ENCODE assay signal across 23 cellular contexts in the genomic region with DNA sequence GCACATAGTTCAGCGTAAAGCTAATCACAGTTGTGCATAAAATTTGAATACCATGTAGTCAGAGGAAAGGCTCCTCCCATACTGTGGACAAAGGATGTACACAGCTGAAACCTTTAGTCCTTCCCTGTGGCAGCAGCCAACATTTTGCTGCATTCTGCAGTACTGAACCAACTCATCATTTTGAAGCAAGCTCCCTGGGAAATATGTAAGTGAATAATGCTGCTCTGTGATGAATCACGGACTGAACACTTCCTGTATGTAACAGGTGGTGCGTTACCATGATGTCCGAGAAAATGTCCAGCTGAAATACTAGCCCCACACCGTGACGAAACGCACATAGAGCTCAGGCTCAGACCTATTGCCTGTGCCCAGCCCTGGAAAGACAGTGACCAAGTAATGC.
A peak's percentile ranks its signal among the peaks of the same experiment; 100 is the strongest.
DNase-seq lines count a peak whose midpoint lies in the region; ATAC-seq, FAIRE-seq and TF ChIP-seq lines count a peak whose summit lies in the region.
"Had no signal": no experiment of that assay in that cellular context is flagged by ENCODE, and none has a peak within 500 bp of the region (broad histone marks: within the 10 kb centered on the region; RNA-seq: fewer than 3 reads in every experiment).

No MANE protein-coding gene starts in this region.

- CTCF ChIA-PET in H1 (lab: Charles Lee; ENCODE audit: partially characterized antibody), result no interaction called here

- H3K4me2 ChIP-seq in H1 (ENCODE audit: insufficient read depth in 1 of 2, low read depth in 2 of 2, low read length in 2 of 2), result no peak overlapping the region

- no peak overlapping the region for H2BK15ac ChIP-seq in H1 (ENCODE audit: low read length)

- H3K4me3 ChIP-seq in AG10803 (ENCODE audit: low read length) (no peak overlapping the region), H1 (ENCODE audit: extremely low read depth in 1 of 4, insufficient read depth in 2 of 4, low read depth in 3 of 4, low read length in 4 of 4) (no peak overlapping the region)

- H3K23me2 ChIP-seq in H1 (ENCODE audit: low read depth, low read length), result no peaks in the 10 kb centered on the region

- peak; percentile 72 for FAIRE-seq in H1 (lab: Jason Lieb, UNC)

- no peak overlapping the region for H2BK20ac ChIP-seq in H1 (ENCODE audit: low read length)

- WGBS in H1 (ENCODE audit: extremely low coverage in 1 of 2, insufficient coverage in 1 of 2, insufficient read length in 1 of 2, insufficient replicate concordance in 2 of 2, low coverage in 1 of 2, low lambda C conversion rate in 2 of 2, missing lambda C conversion rate in 1 of 2), 2 experiments, result 94% methylated on average over 7 of the region's 7 CpGs; no CpG with 5 or more reads in 1 of the 2 experiments

- H3K4me1 Mint-ChIP-seq in neural crest cell, result no peaks in the 10 kb centered on the region
- H3K4me1 Mint-ChIP-seq in activated T-helper 2 cell treated with anti-CD3 and anti-CD28 coated beads, Interferon-gamma antibody, Interleukin-2, Interleukin-4, amounts not matched to agents 10 μg/mL and 5 μg/mL and 100 μg/mL, durations not matched to agents 14 hours and 24 hours and 36 hours (ENCODE audit: low read depth), result no peaks in the 10 kb centered on the region
- H3K4me1 Mint-ChIP-seq: activated naive CD8-positive, alpha-beta T cell treated with anti-CD3 and anti-CD28 coated beads, Interleukin-2, amount 10 ng/mL, durations not matched to agents 7 days and 5 days; CD4-positive, CD25-positive, alpha-beta regulatory T cell; mesothelial cell of epicardium; stimulated activated memory B cell treated with anti-CD40 and anti-IgM and Interleukin-4, amounts not matched to agents 10 μg/mL and 1 μg/mL and 100 μg/mL, for 72 hours; WTC11 had no signal

- no peak overlapping the region for H3K4me3 Mint-ChIP-seq in neural crest cell
- H3K4me3 Mint-ChIP-seq in activated T-helper 2 cell treated with anti-CD3 and anti-CD28 coated beads, Interferon-gamma antibody, Interleukin-2, Interleukin-4, amounts not matched to agents 10 μg/mL and 5 μg/mL and 100 μg/mL, durations not matched to agents 14 hours and 24 hours and 36 hours (ENCODE audit: low read depth), result no peak overlapping the region
- H3K4me3 Mint-ChIP-seq: activated naive CD8-positive, alpha-beta T cell treated with anti-CD3 and anti-CD28 coated beads, Interleukin-2, amount 10 ng/mL, durations not matched to agents 7 days and 5 days; activated T-helper 1 cell treated with anti-CD3 and anti-CD28 coated beads, Interleukin-12 subunit alpha, Interleukin-12 subunit beta, Interleukin-2, Interleukin-4 antibody, amounts not matched to agents 30 ng/mL and 10 ng/mL and 1 ng/mL, durations not matched to agents 14 hours and 24 hours and 36 hours; mesothelial cell of epicardium; stimulated activated memory B cell treated with anti-CD40 and anti-IgM and Interleukin-4, amounts not matched to agents 10 μg/mL and 1 μg/mL and 100 μg/mL, for 72 hours; WTC11 had no signal

- H3K9me3 Mint-ChIP-seq in neural crest cell, result no peaks in the 10 kb centered on the region
- H3K9me3 Mint-ChIP-seq in activated T-helper 2 cell treated with anti-CD3 and anti-CD28 coated beads, Interferon-gamma antibody, Interleukin-2, Interleukin-4, amounts not matched to agents 10 μg/mL and 5 μg/mL and 100 μg/mL, durations not matched to agents 14 hours and 24 hours and 36 hours, result peaks cover 3% of the 10 kb centered on the region
- H3K9me3 Mint-ChIP-seq: activated naive CD8-positive, alpha-beta T cell treated with anti-CD3 and anti-CD28 coated beads, Interleukin-2, amount 10 ng/mL, durations not matched to agents 7 days and 5 days; activated T-helper 1 cell treated with anti-CD3 and anti-CD28 coated beads, Interleukin-12 subunit alpha, Interleukin-12 subunit beta, Interleukin-2, Interleukin-4 antibody, amounts not matched to agents 30 ng/mL and 10 ng/mL and 1 ng/mL, durations not matched to agents 14 hours and 24 hours and 36 hours; mesothelial cell of epicardium; stimulated activated memory B cell treated with anti-CD40 and anti-IgM and Interleukin-4, amounts not matched to agents 10 μg/mL and 1 μg/mL and 100 μg/mL, for 72 hours had no signal

- H2BK12ac ChIP-seq in H1 (ENCODE audit: low read depth, low read length), result no peak overlapping the region

- H2AFZ ChIP-seq in H1 (ENCODE audit: low read length), result no peak overlapping the region

- no peak overlapping the region for H3K4ac ChIP-seq in H1 (replicated peaks; ENCODE audit: insufficient read length, low read depth, low read length)

- no peak overlapping the region for H3K27ac ChIP-seq in H1 (ENCODE audit: low read depth, low read length)
- H3K27ac ChIP-seq: neutrophil had no signal

- no peaks in the 10 kb centered on the region for H4K20me1 ChIP-seq in H1 (replicated peaks in 1 of 2; ENCODE audit: control insufficient read depth in 1 of 2, insufficient read depth in 2 of 2, low read length in 2 of 2)

- POLR2A ChIA-PET in H1 (lab: Charles Lee; ENCODE audit: partially characterized antibody), result no interaction called here

- TF ChIP-seq RAD21 in H1 (IDR thresholded peaks at IDR 0.05 in 1 of 2, conservative IDR thresholded peaks at IDR 0.05 in 1 of 2; ENCODE audit: low read depth in 2 of 2, low read length in 2 of 2), result no peak

- TF ChIP-seq POLR2A in H1 (IDR thresholded peaks at IDR 0.05; ENCODE audit: control extremely low read depth in 1 of 2, low read depth in 2 of 2, low read length in 2 of 2), result no peak

- no peak for ATAC-seq in GM21423 (IDR thresholded peaks at IDR 0.05; ENCODE audit: unreplicated experiment)
- no peak for ATAC-seq in GM21526 (IDR thresholded peaks at IDR 0.05; ENCODE audit: low FRiP score, unreplicated experiment)
- ATAC-seq: stimulated activated memory B cell treated with anti-CD40 and anti-IgM and Interleukin-4, amounts not matched to agents 10 μg/mL and 1 μg/mL and 100 μg/mL, for 72 hours; WTC11 had no signal

- H3K79me2 ChIP-seq in H1 (ENCODE audit: control insufficient read depth in 1 of 2, insufficient read depth in 2 of 2, low read length in 2 of 2), result no peaks in the 10 kb centered on the region

- DNase-seq in AG10803 (ENCODE audit: low read depth) (peak; percentile 16), RKO (ENCODE audit: low spot score) (peak; percentile 61), H1 (ENCODE audit: low read depth in 1 of 2, low spot score in 2 of 2) (no peak), neural crest cell (ENCODE audit: low read depth, low spot score) (no peak), GM10266 (ENCODE audit: extremely low spot score) (no peak)
- DNase-seq in activated T-helper 2 cell treated with anti-CD3 and anti-CD28 coated beads, Interferon-gamma antibody, Interleukin-2, Interleukin-4, amounts not matched to agents 10 μg/mL and 5 μg/mL and 100 μg/mL, durations not matched to agents 14 hours and 24 hours and 36 hours (ENCODE audit: low spot score), result no peak
- DNase-seq: activated naive CD8-positive, alpha-beta T cell treated with anti-CD3 and anti-CD28 coated beads, Interleukin-2, amount 10 ng/mL, durations not matched to agents 7 days and 5 days; caudate nucleus; CD4-positive, CD25-positive, alpha-beta regulatory T cell; effector memory CD4-positive, alpha-beta T cell; H7; Kasumi-1; NCI-H69; OCI-M1; retina; stimulated activated CD4-positive, alpha-beta T cell treated with anti-CD3 and anti-CD28 coated beads, Interleukin-15, amount 100 ng/mL, for 24 hours had no signal

- intact Hi-C loops in activated T-helper 2 cell treated with anti-CD3 and anti-CD28 coated beads, Interferon-gamma antibody, Interleukin-2, Interleukin-4, amounts not matched to agents 10 μg/mL and 5 μg/mL and 100 μg/mL, durations not matched to agents 14 hours and 24 hours and 36 hours (cut with micrococcal nuclease), result no loop called here

- H3K27me3 ChIP-seq in H1 (replicated peaks in 1 of 4; ENCODE audit: control insufficient read depth in 3 of 4, extremely low read depth in 1 of 4, insufficient read depth in 3 of 4, low read length in 3 of 4), result no peaks in the 10 kb centered on the region; a peak in 1 of 7 replicates
- H3K27me3 ChIP-seq: neutrophil had no signal

- no peak overlapping the region for H3K18ac ChIP-seq in H1 (ENCODE audit: extremely low read depth, low read length)

- no peak for TF ChIP-seq EP300 in H1 (IDR thresholded peaks at IDR 0.05; ENCODE audit: borderline replicate concordance in 1 of 2, low read depth in 2 of 2, low read length in 2 of 2)

- H4K91ac ChIP-seq in H1 (replicated peaks; ENCODE audit: insufficient read length, low read length), result no peak overlapping the region

- no peak overlapping the region for H2BK5ac ChIP-seq in H1 (ENCODE audit: low read depth, low read length)

- H4K8ac ChIP-seq in H1 (ENCODE audit: extremely low read depth, insufficient read depth, low read length), result no peak overlapping the region

- no peaks in the 10 kb centered on the region for H3K4me1 ChIP-seq in H1 (replicated peaks in 1 of 4; ENCODE audit: control insufficient read depth in 3 of 4, insufficient read depth in 4 of 4, low read length in 3 of 4)

- H3K9me3 ChIP-seq in H1 (ENCODE audit: insufficient read depth in 2 of 2, low read depth in 1 of 2, low read length in 1 of 2), result no peaks in the 10 kb centered on the region
- H3K9me3 ChIP-seq: neutrophil had no signal

- peak overlapping the region; percentile 31 for H3K27ac Mint-ChIP-seq in neural crest cell (ENCODE audit: unreplicated experiment)
- no peak overlapping the region for H3K27ac Mint-ChIP-seq in activated T-helper 2 cell treated with anti-CD3 and anti-CD28 coated beads, Interferon-gamma antibody, Interleukin-2, Interleukin-4, amounts not matched to agents 10 μg/mL and 5 μg/mL and 100 μg/mL, durations not matched to agents 14 hours and 24 hours and 36 hours
- H3K27ac Mint-ChIP-seq: activated naive CD8-positive, alpha-beta T cell treated with anti-CD3 and anti-CD28 coated beads, Interleukin-2, amount 10 ng/mL, durations not matched to agents 7 days and 5 days; activated T-helper 1 cell treated with anti-CD3 and anti-CD28 coated beads, Interleukin-12 subunit alpha, Interleukin-12 subunit beta, Interleukin-2, Interleukin-4 antibody, amounts not matched to agents 30 ng/mL and 10 ng/mL and 1 ng/mL, durations not matched to agents 14 hours and 24 hours and 36 hours; CD4-positive, CD25-positive, alpha-beta regulatory T cell; mesothelial cell of epicardium; stimulated activated memory B cell treated with anti-CD40 and anti-IgM and Interleukin-4, amounts not matched to agents 10 μg/mL and 1 μg/mL and 100 μg/mL, for 72 hours; WTC11 had no signal

- H3K36me3 ChIP-seq in H1 (ENCODE audit: control insufficient read depth in 2 of 4, insufficient read depth in 4 of 4, low read length in 3 of 4), result no peaks in the 10 kb centered on the region
- H3K36me3 ChIP-seq: neutrophil had no signal

- no peak overlapping the region for H2BK120ac ChIP-seq in H1 (replicated peaks; ENCODE audit: low read depth, low read length)

- H3K14ac ChIP-seq in H1 (ENCODE audit: insufficient read length), result no peak overlapping the region

- H3K36me3 Mint-ChIP-seq in neural crest cell (ENCODE audit: low read depth), result no peaks in the 10 kb centered on the region
- H3K36me3 Mint-ChIP-seq in activated T-helper 2 cell treated with anti-CD3 and anti-CD28 coated beads, Interferon-gamma antibody, Interleukin-2, Interleukin-4, amounts not matched to agents 10 μg/mL and 5 μg/mL and 100 μg/mL, durations not matched to agents 14 hours and 24 hours and 36 hours (ENCODE audit: low read depth), result no peaks in the 10 kb centered on the region
- H3K36me3 Mint-ChIP-seq: activated naive CD8-positive, alpha-beta T cell treated with anti-CD3 and anti-CD28 coated beads, Interleukin-2, amount 10 ng/mL, durations not matched to agents 7 days and 5 days; CD4-positive, CD25-positive, alpha-beta regulatory T cell; mesothelial cell of epicardium; stimulated activated memory B cell treated with anti-CD40 and anti-IgM and Interleukin-4, amounts not matched to agents 10 μg/mL and 1 μg/mL and 100 μg/mL, for 72 hours; WTC11 had no signal

- no peak overlapping the region for H3K9ac ChIP-seq in H1 (replicated peaks in 1 of 4; ENCODE audit: extremely low read depth in 1 of 4, low read depth in 3 of 4, low read length in 3 of 4)

- H3K23ac ChIP-seq in H1 (ENCODE audit: insufficient read length), result no peak overlapping the region

- TF ChIP-seq CTCF in AG10803 (conservative IDR thresholded peaks at IDR 0.05; ENCODE audit: low read length), result no peak
- no peak for TF ChIP-seq CTCF in H1 (IDR thresholded peaks at IDR 0.05; ENCODE audit: control extremely low read depth in 1 of 3, insufficient read depth in 1 of 3, low read depth in 1 of 3, low read length in 3 of 3)
- no peak for TF ChIP-seq CTCF in neural crest cell (conservative IDR thresholded peaks at IDR 0.05)
- TF ChIP-seq CTCF in GM10266 (IDR thresholded peaks at IDR 0.05; ENCODE audit: control insufficient read depth, insufficient read depth, low read depth, missing control alignments), result no peak

- no peak overlapping the region for H3K56ac ChIP-seq in H1 (replicated peaks; ENCODE audit: insufficient read length, low read depth, low read length)

- H2AK5ac ChIP-seq in H1 (ENCODE audit: low read depth, low read length), result no peak overlapping the region

- H4K5ac ChIP-seq in H1 (ENCODE audit: insufficient read length, low read depth, low read length), result no peak overlapping the region

- no peaks in the 10 kb centered on the region for H3K27me3 Mint-ChIP-seq in neural crest cell (ENCODE audit: low read depth)
- H3K27me3 Mint-ChIP-seq in activated T-helper 2 cell treated with anti-CD3 and anti-CD28 coated beads, Interferon-gamma antibody, Interleukin-2, Interleukin-4, amounts not matched to agents 10 μg/mL and 5 μg/mL and 100 μg/mL, durations not matched to agents 14 hours and 24 hours and 36 hours (ENCODE audit: low read depth), result no peaks in the 10 kb centered on the region
- H3K27me3 Mint-ChIP-seq: activated naive CD8-positive, alpha-beta T cell treated with anti-CD3 and anti-CD28 coated beads, Interleukin-2, amount 10 ng/mL, durations not matched to agents 7 days and 5 days; CD4-positive, CD25-positive, alpha-beta regulatory T cell; stimulated activated memory B cell treated with anti-CD40 and anti-IgM and Interleukin-4, amounts not matched to agents 10 μg/mL and 1 μg/mL and 100 μg/mL, for 72 hours had no signal

- H3K79me1 ChIP-seq in H1 (ENCODE audit: low read depth, low read length), result no peaks in the 10 kb centered on the region

Comparison
In these comparisons a context has a peak if more than half of its experiments do, and no peak if none do; other contexts are left out.
1. DNase-seq: peak in AG10803 (single experiment) and RKO (single experiment); none in H1 (0 of 2), neural crest cell (single experiment), GM10266 (single experiment) and activated T-helper 2 cell treated with anti-CD3 and anti-CD28 coated beads, Interferon-gamma antibody, Interleukin-2, Interleukin-4, amounts not matched to agents 10 μg/mL and 5 μg/mL and 100 μg/mL, durations not matched to agents 14 hours and 24 hours and 36 hours (single experiment).